Comparison of ENCODE assay signal across 8 cellular contexts in the genomic region with DNA sequence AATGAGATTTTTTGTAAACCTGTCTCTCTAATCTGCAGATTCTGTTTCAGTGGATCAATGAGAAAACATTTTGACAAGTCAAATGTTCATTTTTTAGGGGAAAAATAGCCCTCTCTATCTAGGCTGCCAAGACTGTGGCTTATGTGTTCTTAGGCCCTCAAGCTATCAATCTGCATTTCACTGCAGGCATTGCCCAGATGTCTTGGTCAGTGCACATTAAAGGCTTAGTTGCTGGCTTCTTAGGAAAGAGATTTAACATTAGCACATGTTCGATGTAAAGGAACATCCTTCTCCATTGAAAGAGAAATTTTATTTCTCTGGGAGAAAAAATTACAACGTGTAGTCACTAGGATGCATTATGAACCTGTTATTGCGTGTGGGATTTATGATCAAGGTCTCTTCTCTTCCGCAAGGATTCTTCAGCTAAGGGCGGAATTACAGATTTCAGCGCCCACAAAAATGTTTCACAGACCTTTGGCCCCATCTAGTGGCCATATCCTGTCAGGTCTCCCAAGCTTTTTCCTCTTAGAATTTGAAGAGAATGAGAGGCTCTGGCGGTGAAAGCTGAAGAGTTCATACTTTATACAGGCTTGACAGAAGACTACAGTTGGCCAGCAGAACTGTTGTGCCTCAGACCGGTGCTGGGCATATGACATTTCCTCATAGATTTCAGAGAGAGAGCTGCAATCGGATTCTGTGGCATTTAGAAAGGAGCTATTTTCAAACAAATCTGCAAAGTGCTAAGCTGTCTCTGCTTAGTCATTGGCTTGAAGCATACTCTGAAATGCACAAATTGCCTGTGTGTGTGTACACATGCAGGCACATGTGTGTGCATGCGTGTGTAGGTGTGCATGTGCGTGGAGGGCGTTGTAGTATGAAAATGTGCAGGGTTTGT.
DNase-seq lines count a peak whose midpoint lies in the region; ATAC-seq and TF ChIP-seq lines count a peak whose summit lies in the region.

No MANE protein-coding gene starts in this region.

- no peak for TF ChIP-seq POLR2A in uterus (IDR thresholded peaks at IDR 0.05)

- ATAC-seq in GM21717 (IDR thresholded peaks at IDR 0.05; ENCODE audit: unreplicated experiment) = peak; percentile 63

- H3K9ac ChIP-seq in OCI-LY3 (ENCODE audit: low read length) = no peak overlapping the region

- H3K9me3 ChIP-seq in OCI-LY3 (ENCODE audit: insufficient read depth, low read length) (no peaks in the 10 kb centered on the region), uterus (no peaks in the 10 kb centered on the region)

- peaks cover 25% of the 10 kb centered on the region; the same call in 1 of the 2 replicates for H3K27me3 ChIP-seq in OCI-LY3 (ENCODE audit: low read depth, low read length)
- H3K27me3 ChIP-seq in uterus = no peaks in the 10 kb centered on the region

- peak; percentile 99 for TF ChIP-seq CTCF in OCI-LY3 (IDR thresholded peaks at IDR 0.05; ENCODE audit: low read depth, low read length)
- peak; percentile 87 for TF ChIP-seq CTCF in fibroblast of villous mesenchyme (IDR thresholded peaks at IDR 0.05; ENCODE audit: insufficient read depth, low read depth, low read length)
- peak; percentile 78 to 87 (median 82) for TF ChIP-seq CTCF in uterus (IDR thresholded peaks at IDR 0.05)

- peak overlapping the region; percentile 64 for H2AFZ ChIP-seq in OCI-LY3 (ENCODE audit: low read depth, low read length)

- H3K27ac ChIP-seq in OCI-LY3 (ENCODE audit: low read length) (no peak overlapping the region), uterus (no peak overlapping the region)

- DNase-seq in DMS53 treated with DMSO at 0.1 percent for 48 hours (lab: John Stamatoyannopoulos, UW; ENCODE audit: unreplicated experiment) (peak; percentile 74), KG1 (lab: John Stamatoyannopoulos, UW) (peak; percentile 64), fibroblast of villous mesenchyme (ENCODE audit: low read depth) (peak; percentile 81), occipital lobe (lab: John Stamatoyannopoulos, UW) (peak; percentile 59), uterus (peak; percentile 60 to 66)
- peak; percentile 26 for DNase-seq in activated T-cell treated with anti-CD3 and anti-CD28 coated beads, Interleukin-2, amount 50 U/mL, for 1 hour

- H3K4me3 ChIP-seq in OCI-LY3 (ENCODE audit: low read length) (peak overlapping the region; percentile 59), fibroblast of villous mesenchyme (ENCODE audit: low read depth, low read length) (no peak overlapping the region), uterus (no peak overlapping the region)

- H3K36me3 ChIP-seq in OCI-LY3 (replicated peaks; ENCODE audit: low read depth, low read length) (no peaks in the 10 kb centered on the region), uterus (no peaks in the 10 kb centered on the region)

- peak overlapping the region; percentile 72 for H3K4me2 ChIP-seq in OCI-LY3 (ENCODE audit: low read length)

- peaks cover 17% of the 10 kb centered on the region for H3K4me1 ChIP-seq in OCI-LY3 (ENCODE audit: low read length)
- H3K4me1 ChIP-seq in uterus = no peaks in the 10 kb centered on the region

- intact Hi-C loops in uterus (cut with DNase I; ENCODE audit: low total_unique reads) = no loop called here

- H3K79me2 ChIP-seq in OCI-LY3 (ENCODE audit: low read length) = no peaks in the 10 kb centered on the region

- H4K20me1 ChIP-seq in OCI-LY3 (ENCODE audit: insufficient read depth, low read length) = no peaks in the 10 kb centered on the region

Comparison
In these comparisons a context has a peak if more than half of its experiments do, and no peak if none do; other contexts are left out.
1. DNase-seq: peak in every context shown above with its lines; median percentile 81 in fibroblast of villous mesenchyme; 74 in DMS53 treated with DMSO at 0.1 percent for 48 hours; 64 in KG1; 63 in uterus; 59 in occipital lobe; 26 in activated T-cell treated with anti-CD3 and anti-CD28 coated beads, Interleukin-2, amount 50 U/mL, for 1 hour.